Comparison of ENCODE assay signal across 13 cellular contexts in the genomic region with DNA sequence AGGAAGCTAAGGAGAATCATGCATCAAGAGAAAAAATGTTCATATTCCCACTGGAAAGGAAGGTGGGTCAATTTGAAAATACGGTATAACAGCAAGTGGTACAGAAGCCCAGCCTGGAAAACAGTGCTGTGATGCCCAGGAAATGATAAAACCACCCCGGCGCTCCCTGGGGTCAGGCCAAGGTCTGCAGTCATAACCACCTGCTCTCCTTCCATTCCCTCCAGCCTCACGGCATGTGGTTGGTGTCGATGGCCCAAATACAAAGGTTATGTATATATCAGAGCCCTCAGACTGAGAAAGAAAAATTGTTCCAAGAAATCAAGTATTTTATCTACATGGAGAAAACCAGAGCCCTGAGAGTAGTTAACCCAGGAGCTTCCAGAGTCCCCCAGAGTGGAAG.
"Had no signal": no experiment of that assay in that cellular context is flagged by ENCODE, and none has a peak within 500 bp of the region (broad histone marks: within the 10 kb centered on the region; RNA-seq: fewer than 3 reads in every experiment).

No MANE protein-coding gene starts in this region.

- H3K36me3 ChIP-seq: esophagus muscularis mucosa, ovary, upper lobe of left lung, vagina had no signal

- H3K27ac ChIP-seq: esophagus muscularis mucosa, hepatocyte, ovary, upper lobe of left lung, vagina had no signal

- H3K4me3 ChIP-seq: esophagus muscularis mucosa, hepatocyte, ovary, smooth muscle cell, upper lobe of left lung, vagina had no signal

- H3K9me3 ChIP-seq: ovary had no signal

- H2AFZ ChIP-seq: hepatocyte had no signal

- ATAC-seq: naive thymus-derived CD8-positive, alpha-beta T cell; right cardiac atrium had no signal

- H3K27me3 ChIP-seq: esophagus muscularis mucosa, hepatocyte, ovary, upper lobe of left lung, vagina had no signal

- H3K27ac Mint-ChIP-seq: naive thymus-derived CD8-positive, alpha-beta T cell had no signal

- H3K4me1 ChIP-seq: upper lobe of left lung, vagina had no signal

- H3K4me3 Mint-ChIP-seq: naive thymus-derived CD8-positive, alpha-beta T cell had no signal

- DNase-seq: cortex of kidney; effector memory CD4-positive, alpha-beta T cell; kidney glomerular epithelial cell; naive thymus-derived CD8-positive, alpha-beta T cell; ovary; right cardiac atrium; stimulated activated CD4-positive, alpha-beta T cell treated with anti-CD3 and anti-CD28 coated beads, Interleukin-2, amount 100 ng/mL, for 48 hours; stimulated activated naive CD4-positive, alpha-beta T cell treated with Interleukin-2 at 50 U/mL for 16 hours; upper lobe of left lung had no signal

- H3K4me2 ChIP-seq: hepatocyte, smooth muscle cell had no signal

- H3K4me1 Mint-ChIP-seq: naive thymus-derived CD8-positive, alpha-beta T cell had no signal
